1 cellular context compared by ENCODE assay signal in the genomic region with DNA sequence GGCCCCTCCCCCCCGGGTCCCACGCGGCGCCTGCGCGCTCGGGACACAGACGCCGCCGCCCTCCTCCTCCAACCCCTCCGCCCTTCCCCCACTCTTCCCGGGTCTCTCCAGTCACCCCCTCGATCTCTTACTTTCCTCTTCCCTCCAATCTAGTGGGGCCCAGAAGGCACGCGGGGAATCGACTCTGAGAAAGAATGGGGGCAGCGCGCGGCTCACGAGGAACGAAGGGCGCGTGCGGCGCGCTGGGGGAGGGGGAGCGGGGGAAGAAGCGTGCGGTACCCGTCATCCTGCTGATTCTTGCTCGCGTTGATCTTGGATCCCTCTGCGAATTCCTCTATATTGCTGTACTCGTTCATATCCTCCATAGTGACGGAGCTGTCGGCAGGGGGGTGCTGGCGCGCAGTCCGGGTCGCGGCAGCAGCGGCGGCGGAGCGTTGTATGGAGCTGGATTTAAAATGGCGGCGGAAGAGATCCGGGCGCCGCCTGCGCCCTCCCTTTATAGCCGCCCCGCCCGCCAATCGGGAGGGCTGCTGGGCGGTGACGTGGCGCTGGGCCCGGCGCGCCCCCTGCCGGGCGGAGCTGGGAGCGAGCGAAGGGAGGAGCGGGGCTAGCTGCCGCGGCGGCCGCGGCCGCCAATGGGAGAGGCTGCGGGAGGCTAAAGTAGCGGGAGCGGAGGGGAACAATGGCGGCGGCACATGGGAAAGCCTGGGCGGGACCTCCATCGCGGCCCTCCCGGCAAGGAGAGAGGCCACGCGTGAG.
TF ChIP-seq lines count a peak whose summit lies in the region.

No MANE protein-coding gene starts in this region.

TF ChIP-seq in endothelial cell of umbilical vein, 7 proteins besides CTCF, POLR2A, EP300 and RAD21 (continued from another document):
- TF ChIP-seq JUN (IDR thresholded peaks at IDR 0.05; ENCODE audit: borderline replicate concordance, insufficient read depth, insufficient read length, low read depth) (no peak), MYC (IDR thresholded peaks at IDR 0.05; ENCODE audit: low read depth, low read length) (no peak), EZH2 (IDR thresholded peaks at IDR 0.05; ENCODE audit: borderline replicate concordance, low read depth, low read length, severe bottlenecking) (no peak)
